ENCODE assay signal across 11 cellular contexts in the genomic region with DNA sequence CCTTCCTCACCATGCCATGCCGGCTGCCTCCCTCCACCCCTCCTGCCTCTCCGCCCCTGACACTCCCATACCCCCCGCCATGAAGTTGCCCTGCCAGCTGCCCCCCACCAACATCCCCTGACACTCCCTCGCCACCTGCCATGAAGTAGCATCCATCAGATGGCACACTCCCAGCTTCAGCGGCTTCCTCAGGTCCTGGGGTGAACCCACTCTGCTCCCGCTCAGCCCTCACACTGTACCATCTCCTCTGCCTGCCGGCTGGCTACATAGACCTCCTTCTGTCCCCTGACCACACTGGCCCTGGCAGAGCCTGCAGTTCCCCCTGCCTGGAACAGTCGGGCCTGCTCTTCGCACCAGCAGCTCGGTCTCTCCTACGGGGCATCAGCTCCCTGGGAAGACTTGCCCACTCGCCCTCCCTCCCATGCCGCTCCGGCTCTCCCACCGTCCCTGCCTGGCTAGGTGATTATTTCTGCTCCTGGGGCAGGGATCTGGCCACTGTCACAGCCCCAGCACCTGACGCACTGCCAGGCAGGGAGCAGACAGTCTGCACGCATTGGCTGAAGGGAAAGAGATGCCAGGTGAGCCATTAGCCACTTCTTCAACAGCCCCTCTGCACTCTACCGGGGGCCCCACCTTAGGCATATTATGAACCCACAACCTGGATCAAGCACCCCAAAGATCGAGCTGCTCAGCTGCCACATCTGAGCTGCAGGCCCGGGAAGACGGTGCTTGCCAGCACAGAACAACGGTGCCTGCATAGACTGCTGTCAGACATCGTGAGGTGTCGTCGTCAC. TPM values are rescaled to one million over a fixed set of nuclear protein-coding genes. Genes with fewer than 3 reads are reported as not detected.
DNase-seq lines count a peak whose midpoint lies in the region; ATAC-seq and TF ChIP-seq lines count a peak whose summit lies in the region.
"Had no signal": no experiment of that assay in that cellular context is flagged by ENCODE, and none has a peak within 500 bp of the region (broad histone marks: within the 10 kb centered on the region; RNA-seq: fewer than 3 reads in every experiment).

No MANE protein-coding gene starts in this region.

- no peak for DNase-seq in CD8-positive, alpha-beta T cell
- DNase-seq in H7 (peak; percentile 43), iPS-NIHi11 (ENCODE audit: low spot score) (peak; percentile 7), sciatic nerve (ENCODE audit: low spot score) (peak; percentile 54), globus pallidus (ENCODE audit: low spot score) (no peak)
- DNase-seq: SJCRH30 had no signal

- peaks cover 6% of the 10 kb centered on the region for H3K4me1 ChIP-seq in CD8-positive, alpha-beta T cell (ENCODE audit: insufficient read depth, low read length)

- H3K4me1 Mint-ChIP-seq in CD8-positive, alpha-beta T cell (ENCODE audit: low read depth) = peaks cover 20% of the 10 kb centered on the region
- H3K4me1 Mint-ChIP-seq: activated T-helper 17 cell treated with anti-CD3 and anti-CD28 coated beads, Interleukin-2, amount 50 U/mL, for 72 hours had no signal

- H3K9me3 ChIP-seq in CD8-positive, alpha-beta T cell (ENCODE audit: low read length) = no peaks in the 10 kb centered on the region
- H3K9me3 ChIP-seq: SJCRH30 had no signal

- peak overlapping the region; percentile 62 for H3K27ac Mint-ChIP-seq in CD8-positive, alpha-beta T cell
- H3K27ac Mint-ChIP-seq: activated T-helper 17 cell treated with anti-CD3 and anti-CD28 coated beads, Interleukin-2, amount 50 U/mL, for 72 hours had no signal

- ATAC-seq in CD8-positive, alpha-beta T cell = no peak
- no peak for ATAC-seq in sciatic nerve
- no peak for ATAC-seq in GM21515 (IDR thresholded peaks at IDR 0.05; ENCODE audit: unreplicated experiment)
- no peak for ATAC-seq in HG02885 (IDR thresholded peaks at IDR 0.05; ENCODE audit: poor library complexity, unreplicated experiment)
- ATAC-seq: activated T-helper 17 cell treated with anti-CD3 and anti-CD28 coated beads, Interleukin-2, amount 50 U/mL, for 72 hours; GM12878 had no signal

- H3K4me3 ChIP-seq in CD8-positive, alpha-beta T cell (ENCODE audit: low read depth, low read length) = no peak overlapping the region
- no peak overlapping the region for H3K4me3 ChIP-seq in H7 (ENCODE audit: insufficient read depth, low read depth, low read length)
- H3K4me3 ChIP-seq: GM12878, SJCRH30, smooth muscle cell had no signal

- H3K36me3 ChIP-seq in CD8-positive, alpha-beta T cell (ENCODE audit: insufficient read depth, low read length) = peaks cover 11% of the 10 kb centered on the region
- H3K36me3 ChIP-seq in H7 (replicated peaks; ENCODE audit: control insufficient read depth, insufficient read depth, low read length) = peaks cover 3% of the 10 kb centered on the region

- CTCF ChIA-PET in CD8-positive, alpha-beta T cell (lab: Charles Lee) = interaction anchor here (1.3 kb wide), 1 partner anchor 41 kb away, joined by 4 read pairs; no protein-coding TSS in a partner anchor

- H3K27ac ChIP-seq in CD8-positive, alpha-beta T cell (ENCODE audit: low read depth, low read length) = no peak overlapping the region
- H3K27ac ChIP-seq: SJCRH30 had no signal

- H3K36me3 Mint-ChIP-seq in CD8-positive, alpha-beta T cell = peaks cover 55% of the 10 kb centered on the region

- H3K27me3 Mint-ChIP-seq in CD8-positive, alpha-beta T cell (ENCODE audit: low read depth) = no peaks in the 10 kb centered on the region
- H3K27me3 Mint-ChIP-seq: activated T-helper 17 cell treated with anti-CD3 and anti-CD28 coated beads, Interleukin-2, amount 50 U/mL, for 72 hours had no signal

- no peak for TF ChIP-seq CTCF in CD8-positive, alpha-beta T cell (IDR thresholded peaks at IDR 0.05)

- intact Hi-C loops in CD8-positive, alpha-beta T cell (cut with DNase I, micrococcal nuclease) = no loop called here
- intact Hi-C loops in sciatic nerve (cut with DNase I) = no loop called here

- H3K27me3 ChIP-seq in CD8-positive, alpha-beta T cell (ENCODE audit: insufficient read depth, low read length) = no peaks in the 10 kb centered on the region
- peaks cover 26% of the 10 kb centered on the region for H3K27me3 ChIP-seq in H7 (ENCODE audit: control insufficient read depth, insufficient read depth, low read length)
- H3K27me3 ChIP-seq: SJCRH30 had no signal

- H3K9me3 Mint-ChIP-seq in CD8-positive, alpha-beta T cell = no peaks in the 10 kb centered on the region
- H3K9me3 Mint-ChIP-seq: activated T-helper 17 cell treated with anti-CD3 and anti-CD28 coated beads, Interleukin-2, amount 50 U/mL, for 72 hours had no signal

- H3K4me3 Mint-ChIP-seq in CD8-positive, alpha-beta T cell = no peak overlapping the region
- H3K4me3 Mint-ChIP-seq: activated T-helper 17 cell treated with anti-CD3 and anti-CD28 coated beads, Interleukin-2, amount 50 U/mL, for 72 hours had no signal

- POLR2A ChIA-PET in CD8-positive, alpha-beta T cell (lab: Charles Lee) = no interaction called here

RNA-seq across cellular contexts. Expression of gene CANT1, which starts 9.0 kb away (rescaled TPM):
- 10 to 100 TPM; 41.6 to 48.9 TPM for total RNA-seq in CD8-positive, alpha-beta T cell
- total RNA-seq in H7 (2014; rRNA removed; shearing (Covaris generic)) = 27.3 and 29.6 TPM in 2 replicates
- total RNA-seq in sciatic nerve = 28.9 TPM

RNA-seq across cellular contexts. Expression of gene LGALS3BP, which starts 20.9 kb away (rescaled TPM):
- 10 to 100 TPM; 30.9 to 32.0 TPM for total RNA-seq in CD8-positive, alpha-beta T cell
- total RNA-seq in H7 (2014; rRNA removed; shearing (Covaris generic)) = 116 and 129 TPM in 2 replicates
- 147 TPM for total RNA-seq in sciatic nerve

RNA-seq across cellular contexts. Expression of gene C1QTNF1, which starts 23.4 kb away (rescaled TPM):
- total RNA-seq in CD8-positive, alpha-beta T cell = under 1 TPM in 1 of 2 experiments, not detected in 1; 0.78 TPM
- 0.28 and 0.67 TPM in 2 replicates for total RNA-seq in H7 (2014; rRNA removed; shearing (Covaris generic))
- 22.6 TPM for total RNA-seq in sciatic nerve
- total RNA-seq: activated T-helper 17 cell treated with anti-CD3 and anti-CD28 coated beads, Interleukin-2, amount 50 U/mL, for 72 hours had no signal

Comparison
In these comparisons a context has a peak if more than half of its experiments do, and no peak if none do; other contexts are left out.
1. DNase-seq: peak in H7 (single experiment), iPS-NIHi11 (single experiment) and sciatic nerve (single experiment); none in CD8-positive, alpha-beta T cell (0 of 7) and globus pallidus (single experiment).
2. RNA of gene C1QTNF1, which starts 23.4 kb away (total RNA-seq): 22.6 TPM in sciatic nerve (single experiment); 0.78 TPM in CD8-positive, alpha-beta T cell and 0.28 to 0.67 TPM in H7; every median in the first group is over 10 times any median in the second.